ENCODE assay signal across 23 cellular contexts in genomic region chr2:3770724-3771415, GRCh38.
DNase-seq lines count a peak whose midpoint lies in the region; ATAC-seq and TF ChIP-seq lines count a peak whose summit lies in the region.
"Had no signal": no experiment of that assay in that cellular context is flagged by ENCODE, and none has a peak within 500 bp of the region (broad histone marks: within the 10 kb centered on the region; RNA-seq: fewer than 3 reads in every experiment).

No MANE protein-coding gene starts in this region.

- no peak overlapping the region for H3K4me2 ChIP-seq in IMR-90 (ENCODE audit: low read depth, low read length)
- H3K4me2 ChIP-seq in neural progenitor cell, result no peak overlapping the region
- H3K4me2 ChIP-seq: A549; BLaER1 treated with 17β-estradiol and CSF1 and Interleukin-3, amounts not matched to agents 10 nM and 100 nM had no signal

- no peaks in the 10 kb centered on the region for H3F3A ChIP-seq in neural progenitor cell (ENCODE audit: low read depth)

- no peak overlapping the region for H2AK9ac ChIP-seq in IMR-90 (replicated peaks; ENCODE audit: low read depth, low read length, poor library complexity)

- no peak overlapping the region for H3K27ac ChIP-seq in IMR-90 (ENCODE audit: insufficient read depth, low read length)
- H3K27ac ChIP-seq in neural progenitor cell, result no peak overlapping the region
- H3K27ac ChIP-seq: A549; BLaER1 treated with 17β-estradiol and CSF1 and Interleukin-3, amounts not matched to agents 10 nM and 100 nM; GM23248 had no signal

- H2BK20ac ChIP-seq in IMR-90 (ENCODE audit: low read depth, low read length), result no peak overlapping the region

- H2BK5ac ChIP-seq in IMR-90 (ENCODE audit: low read depth, low read length, poor library complexity, severe bottlenecking), result no peak overlapping the region

- H3K9ac ChIP-seq in IMR-90 (ENCODE audit: low read depth, low read length) (no peak overlapping the region), neural progenitor cell (no peak overlapping the region)
- H3K9ac ChIP-seq: BLaER1 treated with 17β-estradiol and CSF1 and Interleukin-3, amounts not matched to agents 10 nM and 100 nM; GM23248 had no signal

- H2BK120ac ChIP-seq in IMR-90 (ENCODE audit: low read depth, low read length), result no peak overlapping the region

- H3K23ac ChIP-seq in IMR-90 (ENCODE audit: low read depth, low read length), result no peak overlapping the region

- no peak overlapping the region for H3K4me3 Mint-ChIP-seq in neural progenitor cell
- H3K4me3 Mint-ChIP-seq: CD14-positive monocyte; CD4-positive, alpha-beta T cell; CD8-positive, alpha-beta memory T cell; HFFc6 had no signal

- BruUV-seq in IMR-90 (replicated peaks; lab: Mats Ljungman, UMichigan), result no TSS peak

- 0 out of 3 replicates have a peak overlapping the region, but pooled peaks have one; percentile 72 for H2BK15ac ChIP-seq in IMR-90 (ENCODE audit: low read depth, low read length)

- H4K5ac ChIP-seq in IMR-90 (ENCODE audit: low read depth, low read length), result no peak overlapping the region; the same call in 1 of the 2 replicates

- no peak for TF ChIP-seq POLR2A in IMR-90 (IDR thresholded peaks at IDR 0.05; ENCODE audit: low read depth, low read length)

- dilution Hi-C loops in IMR-90 (cut with HindIII; ENCODE audit: low sequenced_read_pairs, unreplicated experiment), result no loop called here

- no peak overlapping the region for H4K8ac ChIP-seq in IMR-90 (ENCODE audit: low read depth in 2 of 2, low read length in 2 of 2)

- TF ChIP-seq CTCF in IMR-90 (conservative IDR thresholded peaks at IDR 0.05; ENCODE audit: low read depth, low read length), result no peak
- no peak for TF ChIP-seq CTCF in neural progenitor cell (IDR thresholded peaks at IDR 0.05)

- no peaks in the 10 kb centered on the region for H3K79me2 ChIP-seq in neural progenitor cell (ENCODE audit: low read depth)

- in situ Hi-C loops in IMR-90 (cut with MboI; ENCODE audit: low sequenced_read_pairs), result no loop called here

- no peak for TF ChIP-seq RAD21 in IMR-90 (IDR thresholded peaks at IDR 0.05; ENCODE audit: low read length)

- H3K18ac ChIP-seq in IMR-90 (ENCODE audit: low read depth, low read length), result no peak overlapping the region

- POLR2A ChIA-PET in IMR-90 (lab: Charles Lee; ENCODE audit: unreplicated experiment), result no interaction called here

- H3K4me1 ChIP-seq in IMR-90 (ENCODE audit: control insufficient read depth, insufficient read depth, low read length) (peaks cover 4% of the 10 kb centered on the region; the same call in 1 of the 2 replicates), neural progenitor cell (no peaks in the 10 kb centered on the region)
- H3K4me1 ChIP-seq: A549; BE2C; BLaER1 treated with 17β-estradiol and CSF1 and Interleukin-3, amounts not matched to agents 10 nM and 100 nM; HAP-1 had no signal

- H3K27ac Mint-ChIP-seq in neural progenitor cell, result peak overlapping the region; percentile 24
- H3K27ac Mint-ChIP-seq: CD14-positive monocyte; CD4-positive, alpha-beta T cell; CD8-positive, alpha-beta memory T cell; HFFc6 had no signal

- H3K4ac ChIP-seq in IMR-90 (ENCODE audit: low read depth, low read length), result no peak overlapping the region

- no peaks in the 10 kb centered on the region for H3K36me3 Mint-ChIP-seq in neural progenitor cell
- H3K36me3 Mint-ChIP-seq: CD14-positive monocyte; CD8-positive, alpha-beta memory T cell had no signal

- H4K20me1 ChIP-seq in IMR-90 (ENCODE audit: insufficient read depth, low read length), result no peaks in the 10 kb centered on the region
- H4K20me1 ChIP-seq in neural progenitor cell (ENCODE audit: low read depth), result no peaks in the 10 kb centered on the region
- H4K20me1 ChIP-seq: BLaER1 treated with 17β-estradiol and CSF1 and Interleukin-3, amounts not matched to agents 10 nM and 100 nM had no signal

- intact Hi-C loops in cardiac septum (cut with DNase I) (no loop called here), left cardiac atrium (cut with DNase I) (no loop called here), IMR-90 (cut with micrococcal nuclease) (no loop called here)

- no peak overlapping the region for H4K91ac ChIP-seq in IMR-90 (ENCODE audit: insufficient read depth, low read depth, low read length)

- peak overlapping the region; percentile 59; the same call in 1 of the 2 replicates for H2AK5ac ChIP-seq in IMR-90 (ENCODE audit: low read depth, low read length)

- no peaks in the 10 kb centered on the region for H3K9me3 Mint-ChIP-seq in neural progenitor cell
- H3K9me3 Mint-ChIP-seq: CD4-positive, alpha-beta T cell had no signal

- ATAC-seq in left cardiac atrium (no peak), IMR-90 (ENCODE audit: low read depth) (no peak)
- ATAC-seq: GM12878 had no signal

- no peaks in the 10 kb centered on the region for H3K9me1 ChIP-seq in IMR-90 (ENCODE audit: insufficient read depth, low read length)

- H3K4me3 ChIP-seq in IMR-90 (ENCODE audit: insufficient read depth, low read depth, low read length) (no peak overlapping the region), neural progenitor cell (no peak overlapping the region)
- H3K4me3 ChIP-seq: A549; BLaER1 treated with 17β-estradiol and CSF1 and Interleukin-3, amounts not matched to agents 10 nM and 100 nM; GM12878; GM23248; HAP-1 had no signal

- H3K79me1 ChIP-seq in IMR-90 (ENCODE audit: low read depth in 1 of 2, low read length in 2 of 2), result no peaks in the 10 kb centered on the region

- no peak overlapping the region for H3K56ac ChIP-seq in IMR-90 (ENCODE audit: extremely low read depth, insufficient read depth, low read length)

- peak; percentile 68 for DNase-seq in cardiac septum (ENCODE audit: low spot score)
- DNase-seq in left cardiac atrium, result no peak
- no peak for DNase-seq in IMR-90
- no peak for DNase-seq in neural progenitor cell (ENCODE audit: low spot score)
- no peak for DNase-seq in stimulated activated CD8-positive, alpha-beta memory T cell treated with anti-CD3 and anti-CD28 coated beads, Interleukin-4, amount 100 ng/mL, for 48 hours
- no peak for DNase-seq in NCI-H146 treated with DMSO at 0.1 percent for 48 hours (lab: John Stamatoyannopoulos, UW; ENCODE audit: unreplicated experiment)
- DNase-seq: 8988T; ACHN; AML-193; BE2C; CD4-positive, alpha-beta T cell; CD8-positive, alpha-beta memory T cell; DMS 273 treated with DMSO at 0.1 percent for 48 hours; DMS79; EL; GDM1; GM23248; HFFc6 had no signal

- H3K27me3 ChIP-seq in IMR-90 (ENCODE audit: control insufficient read depth, insufficient read depth, low read length), result no peaks in the 10 kb centered on the region
- H3K27me3 ChIP-seq in neural progenitor cell, result no peaks in the 10 kb centered on the region
- H3K27me3 ChIP-seq: BLaER1 treated with 17β-estradiol and CSF1 and Interleukin-3, amounts not matched to agents 10 nM and 100 nM had no signal

- 96% methylated on average over 4 of the region's 19 CpGs; no CpG with 5 or more reads in 1 of the 2 experiments for WGBS in IMR-90 (ENCODE audit: extremely low coverage in 2 of 2, insufficient read length in 1 of 2), 2 experiments

- H2AFZ ChIP-seq in IMR-90 (replicated peaks; ENCODE audit: low read length, poor library complexity) (no peak overlapping the region), neural progenitor cell (replicated peaks) (no peak overlapping the region)
- H2AFZ ChIP-seq: GM23248 had no signal

- peaks cover 5% of the 10 kb centered on the region for H3K4me1 Mint-ChIP-seq in neural progenitor cell
- H3K4me1 Mint-ChIP-seq: CD14-positive monocyte; CD8-positive, alpha-beta memory T cell had no signal

- no peak overlapping the region for H3K14ac ChIP-seq in IMR-90 (replicated peaks; ENCODE audit: low read depth, low read length)

- H3K9me3 ChIP-seq in IMR-90 (ENCODE audit: control insufficient read depth, insufficient read depth, low read length) (no peaks in the 10 kb centered on the region), neural progenitor cell (ENCODE audit: low read depth) (no peaks in the 10 kb centered on the region)
- H3K9me3 ChIP-seq: A549, BE2C, HAP-1 had no signal

- H3K27me3 Mint-ChIP-seq in neural progenitor cell (ENCODE audit: insufficient read depth, low read depth), result no peaks in the 10 kb centered on the region

- CTCF ChIA-PET in IMR-90 (lab: Yijun Ruan, JAX), result interaction anchor here (1.6 kb wide), 1 partner anchor 10 kb away, joined by 4 read pairs; no protein-coding TSS in a partner anchor

- H3K36me3 ChIP-seq in IMR-90 (ENCODE audit: control insufficient read depth, insufficient read depth, low read length) (no peaks in the 10 kb centered on the region), neural progenitor cell (no peaks in the 10 kb centered on the region)
- H3K36me3 ChIP-seq: BE2C; BLaER1 treated with 17β-estradiol and CSF1 and Interleukin-3, amounts not matched to agents 10 nM and 100 nM; HAP-1 had no signal

TF ChIP-seq in IMR-90, 13 proteins besides CTCF, POLR2A, EP300 and RAD21:
- TF ChIP-seq CEBPB (IDR thresholded peaks at IDR 0.05; ENCODE audit: low read depth, low read length) (no peak), MAZ (IDR thresholded peaks at IDR 0.05; ENCODE audit: borderline replicate concordance, low read depth, low read length) (no peak), ELK1 (IDR thresholded peaks at IDR 0.05; ENCODE audit: borderline replicate concordance, low read depth, low read length) (no peak), NFE2L2 (IDR thresholded peaks at IDR 0.05; ENCODE audit: low read depth, low read length) (no peak)
